11 cellular contexts compared by ENCODE assay signal in genomic region chr20:59495166-59495565, GRCh38.
"Had no signal": no experiment of that assay in that cellular context is flagged by ENCODE, and none has a peak within 500 bp of the region (broad histone marks: within the 10 kb centered on the region; RNA-seq: fewer than 3 reads in every experiment).

No MANE protein-coding gene starts in this region.

- H3K4me1 ChIP-seq: neural progenitor cell, pancreas, prostate gland, right atrium auricular region, sigmoid colon, stomach, tibial artery, transverse colon, upper lobe of right lung, vagina had no signal

- H3K4me3 ChIP-seq: neural progenitor cell, pancreas, prostate gland, right atrium auricular region, sigmoid colon, stomach, tibial artery, transverse colon, upper lobe of right lung, vagina had no signal

- H3K9ac ChIP-seq: neural progenitor cell had no signal

- H3K27ac ChIP-seq: neural progenitor cell, neutrophil, pancreas, prostate gland, right atrium auricular region, sigmoid colon, stomach, tibial artery, transverse colon, upper lobe of right lung, vagina had no signal

- H3K4me2 ChIP-seq: neural progenitor cell had no signal

- H3K27me3 ChIP-seq: pancreas, right atrium auricular region, vagina had no signal

- H3K36me3 ChIP-seq: neural progenitor cell, neutrophil, pancreas, prostate gland, right atrium auricular region, sigmoid colon, stomach, tibial artery, transverse colon, upper lobe of right lung, vagina had no signal

- H3K9me3 ChIP-seq: neutrophil, pancreas, prostate gland, sigmoid colon, tibial artery, transverse colon, vagina had no signal

- DNase-seq: sigmoid colon had no signal
